26 cellular contexts compared by ENCODE assay signal in the genomic region with DNA sequence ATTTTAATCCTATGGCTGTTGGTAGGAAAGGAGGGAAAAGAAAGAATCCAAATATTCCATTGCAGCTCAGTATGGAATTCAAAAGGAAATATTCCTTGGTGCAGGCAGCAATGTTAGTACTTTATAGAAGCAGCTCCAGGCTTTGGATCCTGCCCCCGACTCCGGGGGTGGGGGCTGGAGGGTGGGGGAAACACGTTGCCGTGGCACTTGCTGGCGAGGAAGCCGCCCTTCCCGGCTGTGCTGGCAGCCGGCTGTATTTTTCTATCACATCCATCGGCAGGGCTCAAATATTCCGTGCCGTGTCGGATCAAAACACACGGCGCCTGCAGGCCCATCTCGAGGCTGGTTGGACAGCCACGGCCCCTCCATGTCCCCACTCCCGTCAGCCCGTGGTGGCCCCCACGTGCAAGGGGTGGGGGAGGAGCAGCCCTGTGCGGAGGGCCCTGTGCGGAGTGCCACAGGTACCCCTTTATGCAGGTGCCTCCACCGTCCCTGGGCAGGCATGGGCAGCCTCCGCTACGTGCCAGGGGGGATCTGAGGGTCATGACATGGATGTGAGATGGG. TPM values are rescaled to one million over a fixed set of nuclear protein-coding genes. Genes with fewer than 3 reads are reported as not detected.
DNase-seq lines count a peak whose midpoint lies in the region; ATAC-seq, FAIRE-seq and TF ChIP-seq lines count a peak whose summit lies in the region.
"Had no signal": no experiment of that assay in that cellular context is flagged by ENCODE, and none has a peak within 500 bp of the region (broad histone marks: within the 10 kb centered on the region; RNA-seq: fewer than 3 reads in every experiment).

No MANE protein-coding gene starts in this region.

- H3K36me3 ChIP-seq in HepG2 (replicated peaks in 1 of 2; ENCODE audit: control insufficient read depth in 1 of 2, insufficient read depth in 2 of 2, low read length in 2 of 2) (no peaks in the 10 kb centered on the region), right lobe of liver (no peaks in the 10 kb centered on the region)
- H3K36me3 ChIP-seq: SJSA1 had no signal

- H3K36me3 Mint-ChIP-seq in WTC11: no peaks in the 10 kb centered on the region
- H3K36me3 Mint-ChIP-seq: CD4-positive, alpha-beta memory T cell had no signal

- no peak overlapping the region for H2AFZ ChIP-seq in HepG2 (ENCODE audit: low read length)
- H2AFZ ChIP-seq: PC-9 had no signal

- 71% methylated on average over 14 of the region's 24 CpGs for WGBS in HepG2 (ENCODE audit: low lambda C conversion rate)
- 46% methylated on average over 8 of the region's 24 CpGs for WGBS in right lobe of liver (ENCODE audit: insufficient coverage, low coverage, low lambda C conversion rate, missing lambda C conversion rate)

- no peaks in the 10 kb centered on the region for H4K20me1 ChIP-seq in HepG2 (ENCODE audit: insufficient read depth, low read length)

- peaks cover 15% of the 10 kb centered on the region for H3K27me3 Mint-ChIP-seq in WTC11 (ENCODE audit: low read depth)

- no peak for FAIRE-seq in HepG2 (lab: Jason Lieb, UNC)
- FAIRE-seq: A204.1, GM18507, H54 had no signal

- H3K27ac ChIP-seq in HepG2 (ENCODE audit: extremely low read length, insufficient read depth, low read length) (no peak overlapping the region), right lobe of liver (no peak overlapping the region), coronary artery (peak overlapping the region; percentile 44 to 52)
- H3K27ac ChIP-seq: HL-60, PC-9, SJSA1 had no signal

- no peak for TF ChIP-seq EP300 in HepG2 (IDR thresholded peaks at IDR 0.05; ENCODE audit: low read depth in 2 of 2, low read length in 2 of 2)
- TF ChIP-seq EP300 in HepG2 (CRISPR knock-in tag; IDR thresholded peaks at IDR 0.05; ENCODE audit: borderline replicate concordance): no peak

- no peak overlapping the region for H3K9ac ChIP-seq in HepG2 (ENCODE audit: insufficient read depth, low read depth, low read length)

- H3K27me3 ChIP-seq in HepG2 (ENCODE audit: control insufficient read depth in 1 of 2, insufficient read depth in 2 of 2, low read length in 2 of 2): 0 out of 5 replicates have a peak, but pooled peaks cover 0 to 7% of the 10 kb centered on the region in 2 experiments
- H3K27me3 ChIP-seq in right lobe of liver: no peaks in the 10 kb centered on the region

- H3K9me3 ChIP-seq in HepG2 (ENCODE audit: low read length) (no peaks in the 10 kb centered on the region), right lobe of liver (no peaks in the 10 kb centered on the region)

- peaks cover 1% of the 10 kb centered on the region for H3K79me2 ChIP-seq in HepG2 (ENCODE audit: insufficient read depth, low read length)

- CTCF ChIA-PET in HepG2 (lab: Yijun Ruan, JAX; ENCODE audit: low intra/inter-chr PET ratio, low total read pairs): no interaction called here
- CTCF ChIA-PET in WTC11 (lab: Charles Lee): interaction anchor here (1.1 to 1.8 kb wide), 3 partner anchors 12 to 172 kb away, joined by 3 to 8 read pairs (median 6); no protein-coding TSS in a partner anchor

- H3K4me3 ChIP-seq in HepG2 (replicated peaks in 1 of 3; ENCODE audit: insufficient read depth in 1 of 3, low read depth in 2 of 3, low read length in 3 of 3): 0 out of 6 replicates have a peak overlapping the region, but pooled peaks of 1 of the 3 experiments have one; percentile 59
- no peak overlapping the region for H3K4me3 ChIP-seq in right lobe of liver
- H3K4me3 ChIP-seq in coronary artery: no peak overlapping the region
- H3K4me3 ChIP-seq: PC-9, SJSA1 had no signal

- ATAC-seq in HepG2 (no peak), right lobe of liver (no peak), WTC11 (no peak)

- intact Hi-C loops in HepG2 (cut with micrococcal nuclease; ENCODE audit: unreplicated experiment): no loop called here
- intact Hi-C loops in right lobe of liver (cut with DNase I): no loop called here

- TF ChIP-seq POLR2A in HepG2 (IDR thresholded peaks at IDR 0.05; ENCODE audit: insufficient read depth in 1 of 2, low read depth in 2 of 2, low read length in 2 of 2) (no peak), right lobe of liver (IDR thresholded peaks at IDR 0.05) (no peak)

- peaks cover 18% of the 10 kb centered on the region for H3K4me1 Mint-ChIP-seq in WTC11

- H3K27ac Mint-ChIP-seq in WTC11: no peak overlapping the region
- H3K27ac Mint-ChIP-seq: CD4-positive, alpha-beta memory T cell had no signal

- in situ Hi-C loops in HepG2 (cut with HindIII; ENCODE audit: extremely low pct_ligation_motif_present, low pct_unique_long_range_greater_than_20kb): no loop called here

- TF ChIP-seq CTCF in HepG2 (CRISPR knock-in tag; IDR thresholded peaks at IDR 0.05): no peak
- no peak for TF ChIP-seq CTCF in right lobe of liver (IDR thresholded peaks at IDR 0.05)
- no peak for TF ChIP-seq CTCF in coronary artery (IDR thresholded peaks at IDR 0.05)
- no peak for TF ChIP-seq CTCF in WTC11 (IDR thresholded peaks at IDR 0.05)

- H3K4me2 ChIP-seq in HepG2 (ENCODE audit: low read depth, low read length): peak overlapping the region; percentile 68
- H3K4me2 ChIP-seq: PC-9 had no signal

- no peak for DNase-seq in HepG2 (ENCODE audit: low spot score)
- DNase-seq in right lobe of liver: no peak
- DNase-seq in coronary artery (ENCODE audit: low spot score): no peak
- DNase-seq in nucleus accumbens (lab: John Stamatoyannopoulos, UW): peak in 35 of 56 donors; percentile 14 to 85 (median 45)
- no peak for DNase-seq in cortex of kidney (lab: John Stamatoyannopoulos, UW)
- DNase-seq in WTC11 (ENCODE audit: low spot score): no peak
- no peak for DNase-seq in NCI-H2029 treated with DMSO at 0.1 percent for 48 hours (lab: John Stamatoyannopoulos, UW)
- DNase-seq: C1 segment of cervical spinal cord; CD4-positive, alpha-beta memory T cell; COR-L47; DMS53; NCI-H1048; NCI-H1417 treated with DMSO at 0.1 percent for 48 hours; NCI-H187; NCI-H2171 treated with DMSO at 0.1 percent for 48 hours; NCI-H345; NCI-H524; NCI-H748 treated with DMSO at 0.1 percent for 48 hours; PC-9; Right ventricle myocardium superior had no signal

- no peak for TF ChIP-seq RAD21 in HepG2 (CRISPR knock-in tag; IDR thresholded peaks at IDR 0.05)

- no peaks in the 10 kb centered on the region for H3K9me3 Mint-ChIP-seq in WTC11

- POLR2A ChIA-PET in HepG2 (lab: Yijun Ruan, JAX): interaction anchor here (0.8 to 1.1 kb wide), 3 partner anchors 8 to 64 kb away, joined by 3 to 4 read pairs (median 4); no protein-coding TSS in a partner anchor
- POLR2A ChIA-PET in WTC11 (lab: Charles Lee): no interaction called here

- H3K4me1 ChIP-seq in HepG2 (ENCODE audit: insufficient read depth, low read length) (peaks cover 98% of the 10 kb centered on the region), right lobe of liver (no peaks in the 10 kb centered on the region)
- H3K4me1 ChIP-seq: SJSA1 had no signal

- BruUV-seq in HepG2 (replicated peaks; lab: Mats Ljungman, UMichigan): no TSS peak

- no peak overlapping the region for H3K4me3 Mint-ChIP-seq in WTC11
- H3K4me3 Mint-ChIP-seq: CD4-positive, alpha-beta memory T cell had no signal

TF ChIP-seq in HepG2, 621 proteins besides CTCF, POLR2A, EP300 and RAD21:
- peak; percentile 19 for TF ChIP-seq PRPF4 (IDR thresholded peaks at IDR 0.05; ENCODE audit: low read depth, low read length, poor library complexity, severe bottlenecking)
- TF ChIP-seq, protein P1, sequence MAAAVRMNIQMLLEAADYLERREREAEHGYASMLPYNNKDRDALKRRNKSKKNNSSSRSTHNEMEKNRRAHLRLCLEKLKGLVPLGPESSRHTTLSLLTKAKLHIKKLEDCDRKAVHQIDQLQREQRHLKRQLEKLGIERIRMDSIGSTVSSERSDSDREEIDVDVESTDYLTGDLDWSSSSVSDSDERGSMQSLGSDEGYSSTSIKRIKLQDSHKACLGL (CRISPR knock-in tag; IDR thresholded peaks at IDR 0.05): no peak

TF ChIP-seq in WTC11, 78 proteins besides CTCF, POLR2A, EP300 and RAD21 (continues in another document):
- TF ChIP-seq GTF2I (CRISPR knock-in tag; conservative IDR thresholded peaks at IDR 0.05) (no peak), ZNF671 (CRISPR knock-in tag; IDR thresholded peaks at IDR 0.05) (no peak), JUN (CRISPR knock-in tag; IDR thresholded peaks at IDR 0.05) (no peak), PRRX2 (CRISPR knock-in tag; IDR thresholded peaks at IDR 0.05) (no peak), EMX1 (CRISPR knock-in tag; IDR thresholded peaks at IDR 0.05) (no peak), FOXJ3 (CRISPR knock-in tag; IDR thresholded peaks at IDR 0.05; ENCODE audit: borderline replicate concordance) (no peak), ESRRA (CRISPR knock-in tag; IDR thresholded peaks at IDR 0.05; ENCODE audit: borderline replicate concordance) (no peak)

RNA-seq across cellular contexts. Expression of a gene that starts 5.8 kb away (rescaled TPM):
- total RNA-seq in HepG2 (2016; rRNA removed; fragmentation: Illumina TruSeq; extraction: Trizol): 43.8 and 69.7 TPM in 2 replicates
- total RNA-seq in HepG2 (2016; cell fraction: cytosol; rRNA removed; fragmentation: Illumina TruSeq; extraction: Trizol; ENCODE audit: low read depth): 39.5 and 40.6 TPM in 2 replicates
- total RNA-seq in HepG2 (2016; cell fraction: insoluble cytoplasmic fraction; rRNA removed; fragmentation: Illumina TruSeq; extraction: Trizol): 45.3 and 69.6 TPM in 2 replicates
- 83.4 and 93.4 TPM in 2 replicates for total RNA-seq in HepG2 (2016; cell fraction: membrane; rRNA removed; fragmentation: Illumina TruSeq; extraction: Trizol)
- 32.1 and 42.6 TPM in 2 replicates for total RNA-seq in HepG2 (2016; cell fraction: nucleus; rRNA removed; fragmentation: Illumina TruSeq; extraction: Trizol)
- 15.4 and 23.1 TPM in 2 replicates for polyA plus RNA-seq in HepG2 (2011; rRNA removed)
- 20.0 and 39.6 TPM in 2 replicates for polyA plus RNA-seq in HepG2 (2011; cell fraction: cytosol; rRNA removed)
- 34.6 and 44.2 TPM in 2 replicates for polyA plus RNA-seq in HepG2 (2011; cell fraction: nucleus; rRNA removed)
- polyA plus RNA-seq in HepG2 (2012): 13.5 and 14.6 TPM in 2 replicates
- 40.9 and 41.6 TPM in 2 replicates for polyA plus RNA-seq in HepG2 (2016; cell fraction: cytosol; fragmentation: Illumina TruSeq; extraction: Trizol; ENCODE audit: low read depth)
- polyA plus RNA-seq in HepG2 (2016; cell fraction: insoluble cytoplasmic fraction; fragmentation: Illumina TruSeq; extraction: Trizol; ENCODE audit: low read depth): 48.4 and 52.4 TPM in 2 replicates
- polyA plus RNA-seq in HepG2 (2016; cell fraction: membrane; fragmentation: Illumina TruSeq; extraction: Trizol; ENCODE audit: low read depth): 74.1 and 77.9 TPM in 2 replicates
- polyA plus RNA-seq in HepG2 (2016; cell fraction: nucleus; fragmentation: Illumina TruSeq; extraction: Trizol; ENCODE audit: insufficient read depth, low read depth): 63.0 and 70.2 TPM in 2 replicates
- 0.07 and 154 TPM in 2 replicates for polyA minus RNA-seq in HepG2 (2011; rRNA and poly(A)+ RNA removed; ENCODE audit: low replicate concordance)
- 31.1 and 39.3 TPM in 2 replicates for polyA minus RNA-seq in HepG2 (2011; cell fraction: cytosol; rRNA and poly(A)+ RNA removed)
- 9.3 and 10.7 TPM in 2 replicates for polyA minus RNA-seq in HepG2 (2011; cell fraction: nucleus; rRNA and poly(A)+ RNA removed)
- under 1 TPM in 5 of 6 experiments, not detected in 1; 0.17 to 0.81 (median 0.65) TPM for total RNA-seq in right lobe of liver
- 19.8 to 21.8 TPM (median 20.7 TPM) in 3 replicates for total RNA-seq in WTC11 (2021)
- total RNA-seq: CD4-positive, alpha-beta memory T cell; PC-9; SJSA1 had no signal
- polyA plus RNA-seq: AG04450; CD4-positive, alpha-beta memory T cell had no signal

Comparison
In these comparisons a context has a peak if more than half of its experiments do, and no peak if none do; other contexts are left out.
1. RNA of a gene that starts 5.8 kb away (total RNA-seq): 32.1 to 93.4 TPM in HepG2 and 19.8 to 21.8 TPM in WTC11; 0.17 to 0.81 TPM in right lobe of liver; every median in the first group is over 10 times any median in the second.
2. DNase-seq: peak in nucleus accumbens (35 of 56); none in HepG2 (single experiment), right lobe of liver (0 of 3), coronary artery (single experiment), cortex of kidney (single experiment), WTC11 (single experiment) and NCI-H2029 treated with DMSO at 0.1 percent for 48 hours (single experiment).
3. H3K27ac ChIP-seq: peak in coronary artery (2 of 2); none in HepG2 (single experiment) and right lobe of liver (0 of 3).